8 cellular contexts compared by ENCODE assay signal in the genomic region with DNA sequence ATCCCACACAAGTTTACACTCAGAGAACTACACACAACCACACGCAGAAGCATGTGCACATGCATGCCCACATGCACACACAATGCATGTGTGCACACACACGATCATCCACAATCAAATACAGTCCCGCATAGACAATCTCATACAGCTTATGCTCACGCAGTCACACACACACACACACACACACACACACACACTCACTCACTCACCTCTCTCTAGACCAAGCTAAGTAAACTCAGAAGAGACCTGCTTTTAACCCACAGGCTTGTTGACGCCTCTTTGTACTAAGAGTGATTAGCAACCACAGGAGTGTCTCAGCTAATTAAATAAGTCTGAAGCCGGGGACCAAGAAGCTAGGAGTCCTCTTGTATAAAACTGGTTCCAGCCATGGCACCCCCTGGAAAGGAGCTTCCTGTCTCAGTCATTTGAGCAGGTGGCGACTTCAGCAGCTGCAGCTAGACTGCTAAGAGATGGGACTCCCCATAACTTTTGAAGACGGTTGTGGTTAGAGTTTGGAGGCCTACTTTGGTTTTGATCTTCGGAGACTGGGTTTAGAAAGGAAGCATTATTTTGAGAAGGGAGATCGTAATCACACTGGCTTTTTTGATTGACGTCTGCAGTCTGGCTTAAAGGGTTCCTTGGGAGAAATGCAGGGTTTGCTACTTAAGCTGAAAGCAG.
DNase-seq lines count a peak whose midpoint lies in the region; ATAC-seq, FAIRE-seq and TF ChIP-seq lines count a peak whose summit lies in the region.

No MANE protein-coding gene starts in this region.

- peak; percentile 68 for ATAC-seq in GM21825 (IDR thresholded peaks at IDR 0.05; ENCODE audit: unreplicated experiment)

- TF ChIP-seq POLR2A in GM12892 (IDR thresholded peaks at IDR 0.05; ENCODE audit: low read depth, low read length): peak; percentile 46; the same call in 1 of the 2 replicates

- H3K9me3 ChIP-seq in left ventricle myocardium inferior (replicated peaks): no peaks in the 10 kb centered on the region

- TF ChIP-seq CTCF in left ventricle myocardium inferior (IDR thresholded peaks at IDR 0.05; ENCODE audit: borderline replicate concordance): no peak

- FAIRE-seq in GM12892 (lab: Jason Lieb, UNC): peak; percentile 98

- H3K36me3 ChIP-seq in left ventricle myocardium inferior: no peaks in the 10 kb centered on the region

- intact Hi-C loops in left ventricle myocardium inferior (cut with micrococcal nuclease): no loop called here

- H3K27me3 ChIP-seq in left ventricle myocardium inferior (ENCODE audit: low read depth): no peaks in the 10 kb centered on the region

- DNase-seq in GM12892 (ENCODE audit: insufficient read length) (peak; percentile 33), NCI-H146 (lab: John Stamatoyannopoulos, UW) (peak; percentile 93), activated T-helper 1 cell treated with Interleukin-2 at 50 U/mL for 16 hours (ENCODE audit: low read depth) (peak; percentile 55), cortex of kidney (lab: John Stamatoyannopoulos, UW) (no peak), ecto neural progenitor cell (ENCODE audit: low spot score) (no peak), left ventricle myocardium inferior (no peak)
- DNase-seq in stimulated activated CD4-positive, alpha-beta T cell treated with anti-CD3 and anti-CD28 coated beads, Interleukin-15, amount 100 ng/mL, for 24 hours: peak; percentile 59

- H3K27ac ChIP-seq in left ventricle myocardium inferior (replicated peaks): no peak overlapping the region

- H3K4me1 ChIP-seq in left ventricle myocardium inferior: peaks cover 20% of the 10 kb centered on the region

- no peak overlapping the region for H3K4me3 ChIP-seq in left ventricle myocardium inferior

Comparison
In these comparisons a context has a peak if more than half of its experiments do, and no peak if none do; other contexts are left out.
1. DNase-seq: peak in GM12892 (single experiment), NCI-H146 (single experiment), activated T-helper 1 cell treated with Interleukin-2 at 50 U/mL for 16 hours (single experiment) and stimulated activated CD4-positive, alpha-beta T cell treated with anti-CD3 and anti-CD28 coated beads, Interleukin-15, amount 100 ng/mL, for 24 hours (single experiment); none in cortex of kidney (single experiment), ecto neural progenitor cell (single experiment) and left ventricle myocardium inferior (single experiment).